ENCODE assay signal across 8 cellular contexts in the genomic region with DNA sequence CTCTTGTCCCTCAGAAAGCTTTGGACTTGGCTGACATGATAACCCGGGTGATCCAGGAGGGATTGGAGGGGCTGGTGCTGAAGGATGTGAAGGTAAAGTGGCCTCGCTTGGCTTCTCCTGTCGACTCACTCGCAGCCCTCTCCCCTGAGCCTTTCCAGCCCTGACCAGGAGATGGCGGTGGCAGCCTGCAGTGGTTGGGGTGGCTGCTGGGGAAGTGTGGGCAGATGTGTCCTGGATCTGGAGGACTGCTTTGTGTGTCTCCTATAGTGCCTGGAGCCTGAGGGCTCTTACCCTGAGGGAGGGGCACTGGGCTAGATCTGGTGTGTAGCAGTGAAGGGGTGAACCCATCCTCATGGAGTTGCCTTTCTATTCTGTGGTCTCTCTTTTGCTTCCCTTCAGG. TPM values are rescaled to one million over a fixed set of nuclear protein-coding genes. Genes with fewer than 3 reads are reported as not detected.
DNase-seq lines count a peak whose midpoint lies in the region; FAIRE-seq and TF ChIP-seq lines count a peak whose summit lies in the region.

No MANE protein-coding gene starts in this region.

- intact Hi-C loops in cardiac septum (cut with DNase I) = loop anchor here (5.0 kb wide), 1 partner anchor 64 kb away; the partner anchor contains the start of gene RFFL

- no peaks in the 10 kb centered on the region for H3K27me3 ChIP-seq in GM06990 (replicated peaks; ENCODE audit: control insufficient read depth, insufficient read depth, low read length)

- peak; percentile 95 for TF ChIP-seq CTCF in GM06990 (IDR thresholded peaks at IDR 0.05; ENCODE audit: insufficient read depth, low read length, poor library complexity, severe bottlenecking)

- no peak overlapping the region for H3K4me3 ChIP-seq in GM06990 (replicated peaks; ENCODE audit: low read depth, low read length)

- H3K36me3 ChIP-seq in GM06990 (ENCODE audit: control insufficient read depth, insufficient read depth, low read length) = peaks cover 37% of the 10 kb centered on the region

- DNase-seq in GM06990 (ENCODE audit: extremely low read depth, insufficient read length) (peak; percentile 68), HTR-8/SVneo (ENCODE audit: insufficient read length, low spot score) (peak; percentile 83), T follicular helper cell (ENCODE audit: low read depth) (peak; percentile 67), cardiac septum (ENCODE audit: low spot score) (peak; percentile 93), pulmonary artery endothelial cell (ENCODE audit: low read depth, low spot score) (peak; percentile 45), urothelium cell line (ENCODE audit: low spot score) (peak; percentile 58), NCI-H128 (lab: John Stamatoyannopoulos, UW; ENCODE audit: unreplicated experiment) (no peak)
- DNase-seq in activated naive CD8-positive, alpha-beta T cell treated with anti-CD3 and anti-CD28 coated beads, Interleukin-2, amount 50 U/mL, for 16 hours (ENCODE audit: low read depth, low spot score) = peak; percentile 51

- FAIRE-seq in HTR-8/SVneo (lab: Jason Lieb, UNC) (peak; percentile 75), urothelium cell line (lab: Jason Lieb, UNC) (peak; percentile 37)

RNA-seq across cellular contexts. Expression of gene LIG3, which starts 17.9 kb away (rescaled TPM):
- 20.1 TPM for total RNA-seq in cardiac septum
- 31.5 and 35.9 TPM in 2 replicates for total RNA-seq in pulmonary artery endothelial cell

RNA-seq across cellular contexts. Expression of gene ZNF830, which starts 36.9 kb away (rescaled TPM):
- total RNA-seq in cardiac septum = 8.7 TPM
- total RNA-seq in pulmonary artery endothelial cell = 11.8 and 15.3 TPM in 2 replicates

RNA-seq across cellular contexts. Expression of gene CCT6B, which starts 36.9 kb away (rescaled TPM):
- total RNA-seq in cardiac septum = 2.2 TPM
- total RNA-seq in pulmonary artery endothelial cell = 0.11 and 0.59 TPM in 2 replicates
